Comparison of ENCODE assay signal across 21 cellular contexts in genomic region chr17:82683534-82683933, GRCh38. TPM values are rescaled to one million over a fixed set of nuclear protein-coding genes. Genes with fewer than 3 reads are reported as not detected.
DNase-seq lines count a peak whose midpoint lies in the region; ATAC-seq and TF ChIP-seq lines count a peak whose summit lies in the region.
"Had no signal": no experiment of that assay in that cellular context is flagged by ENCODE, and none has a peak within 500 bp of the region (broad histone marks: within the 10 kb centered on the region; RNA-seq: fewer than 3 reads in every experiment).

No MANE protein-coding gene starts in this region.

- no peaks in the 10 kb centered on the region for H4K20me1 ChIP-seq in hepatocyte (ENCODE audit: insufficient read depth, poor library complexity, severe bottlenecking)
- H4K20me1 ChIP-seq: BLaER1 treated with 17β-estradiol and CSF1 and Interleukin-3, amounts not matched to agents 10 nM and 100 nM had no signal

- TF ChIP-seq CTCF in Calu3 (IDR thresholded peaks at IDR 0.05; ENCODE audit: unreplicated experiment): no peak
- TF ChIP-seq CTCF in body of pancreas (IDR thresholded peaks at IDR 0.05): no peak
- TF ChIP-seq CTCF in hepatocyte (IDR thresholded peaks at IDR 0.05; ENCODE audit: poor library complexity): no peak
- TF ChIP-seq CTCF in stomach (IDR thresholded peaks at IDR 0.05): no peak
- no peak for TF ChIP-seq CTCF in ascending aorta (IDR thresholded peaks at IDR 0.05)

- 95 to 100% methylated on average over 1 of the region's 1 CpG for WGBS in body of pancreas, 2 donors
- WGBS in hepatocyte (ENCODE audit: low lambda C conversion rate, missing lambda C conversion rate): 81% methylated on average over 1 of the region's 1 CpG
- 80 to 97% (median 87%) methylated on average over 1 of the region's 1 CpG for WGBS in stomach, 5 donors

- no peak for TF ChIP-seq POLR2A in body of pancreas (IDR thresholded peaks at IDR 0.05)
- no peak for TF ChIP-seq POLR2A in stomach (IDR thresholded peaks at IDR 0.05)

- H3K9me3 ChIP-seq in body of pancreas: no peaks in the 10 kb centered on the region
- no peaks in the 10 kb centered on the region for H3K9me3 ChIP-seq in hepatocyte (ENCODE audit: low read depth)
- peaks cover 0 to 8% (median 6%) of the 10 kb centered on the region in 4 donors for H3K9me3 ChIP-seq in stomach
- H3K9me3 ChIP-seq in ascending aorta: peaks cover 6 to 9% of the 10 kb centered on the region in 2 donors

- H2AFZ ChIP-seq in hepatocyte: no peak overlapping the region

- peaks cover 30% of the 10 kb centered on the region for H3K4me1 Mint-ChIP-seq in Calu3 (ENCODE audit: low read depth, unreplicated experiment)

- H3K4me2 ChIP-seq in hepatocyte: no peak overlapping the region
- H3K4me2 ChIP-seq: BLaER1 treated with 17β-estradiol and CSF1 and Interleukin-3, amounts not matched to agents 10 nM and 100 nM; SK-N-SH had no signal

- no peak for ATAC-seq in body of pancreas

- DNase-seq in Calu3 (no peak), body of pancreas (no peak), hepatocyte (ENCODE audit: low spot score) (no peak), stomach (no peak), ascending aorta (ENCODE audit: low spot score in 2 of 2) (no peak), MV-4-11 (lab: John Stamatoyannopoulos, UW) (no peak), NCI-H2171 (lab: John Stamatoyannopoulos, UW) (no peak)
- DNase-seq: AML-193; CD4-positive, alpha-beta T cell; DMS53; HCEC 1CT; NCI-H1092; NCI-H1417 treated with DMSO at 0.1 percent for 48 hours; NCI-H1694 treated with DMSO at 0.1 percent for 48 hours; NCI-H2081 treated with DMSO at 0.1 percent for 48 hours; NCI-H524; NCI-H774; SK-N-SH had no signal

- no peak for TF ChIP-seq EP300 in stomach (IDR thresholded peaks at IDR 0.05)

- H3K9me2 ChIP-seq in hepatocyte (replicated peaks; ENCODE audit: insufficient read depth): no peaks in the 10 kb centered on the region
- H3K9me2 ChIP-seq: SK-N-SH had no signal

- H3K27me3 Mint-ChIP-seq in Calu3 (ENCODE audit: unreplicated experiment): no peaks in the 10 kb centered on the region
- H3K27me3 Mint-ChIP-seq: CD4-positive, alpha-beta T cell; IgD-negative memory B cell had no signal

- CTCF ChIA-PET in Calu3 (lab: Charles Lee): no interaction called here

- peaks cover 31% of the 10 kb centered on the region for H3K4me1 ChIP-seq in body of pancreas
- H3K4me1 ChIP-seq in hepatocyte (ENCODE audit: insufficient read depth): peaks cover 6% of the 10 kb centered on the region
- peaks cover 17 to 43% (median 32%) of the 10 kb centered on the region in 4 donors for H3K4me1 ChIP-seq in stomach
- no peaks in the 10 kb centered on the region for H3K4me1 ChIP-seq in ascending aorta

- H3K27ac Mint-ChIP-seq in Calu3 (ENCODE audit: unreplicated experiment): peak overlapping the region; percentile 93
- H3K27ac Mint-ChIP-seq: CD4-positive, alpha-beta T cell; IgD-negative memory B cell had no signal

- H3K27ac ChIP-seq in body of pancreas (peak overlapping the region in 3 of 4 donors; percentile 12 to 75 (median 64)), hepatocyte (peak overlapping the region; percentile 90), stomach (peak overlapping the region; percentile 61 to 89 (median 83)), ascending aorta (no peak overlapping the region)
- H3K27ac ChIP-seq: BLaER1 treated with 17β-estradiol and CSF1 and Interleukin-3, amounts not matched to agents 10 nM and 100 nM had no signal

- peaks cover 5% of the 10 kb centered on the region for H3K9me3 Mint-ChIP-seq in Calu3 (ENCODE audit: low read depth, unreplicated experiment)
- H3K9me3 Mint-ChIP-seq: CD4-positive, alpha-beta T cell had no signal

- BruUV-seq in Calu3 (replicated peaks; lab: Mats Ljungman, UMichigan): TSS peak; percentile 56

- intact Hi-C loops in Calu3 (cut with micrococcal nuclease; ENCODE audit: unreplicated experiment): no loop called here
- intact Hi-C loops in body of pancreas (cut with DNase I): no loop called here
- intact Hi-C loops in stomach (cut with DNase I; ENCODE audit: low total_unique reads): no loop called here
- intact Hi-C loops in ascending aorta (cut with DNase I): no loop called here

- peaks cover 4% of the 10 kb centered on the region for H3K79me2 ChIP-seq in hepatocyte

- H3K36me3 ChIP-seq in body of pancreas (replicated peaks in 1 of 2; ENCODE audit: insufficient read depth in 1 of 2, low read depth in 2 of 2): no peaks in the 10 kb centered on the region
- no peaks in the 10 kb centered on the region for H3K36me3 ChIP-seq in hepatocyte (replicated peaks; ENCODE audit: insufficient read depth, low read depth)
- peaks cover 0 to 4% (median 0%) of the 10 kb centered on the region in 4 donors for H3K36me3 ChIP-seq in stomach
- no peaks in the 10 kb centered on the region for H3K36me3 ChIP-seq in ascending aorta

- peaks cover 30% of the 10 kb centered on the region for H3K36me3 Mint-ChIP-seq in Calu3 (ENCODE audit: insufficient read depth, unreplicated experiment)

- peak overlapping the region; percentile 45 for H3K4me3 Mint-ChIP-seq in Calu3 (ENCODE audit: low read depth, unreplicated experiment)
- H3K4me3 Mint-ChIP-seq: CD4-positive, alpha-beta T cell had no signal

- H3K4me3 ChIP-seq in body of pancreas: no peak overlapping the region
- no peak overlapping the region for H3K4me3 ChIP-seq in hepatocyte
- H3K4me3 ChIP-seq in stomach: no peak overlapping the region
- no peak overlapping the region for H3K4me3 ChIP-seq in ascending aorta
- H3K4me3 ChIP-seq: BLaER1 treated with 17β-estradiol and CSF1 and Interleukin-3, amounts not matched to agents 10 nM and 100 nM had no signal

- no peaks in the 10 kb centered on the region for H3K27me3 ChIP-seq in body of pancreas
- H3K27me3 ChIP-seq in hepatocyte: no peaks in the 10 kb centered on the region
- no peaks in the 10 kb centered on the region for H3K27me3 ChIP-seq in stomach
- H3K27me3 ChIP-seq in ascending aorta: no peaks in the 10 kb centered on the region
- H3K27me3 ChIP-seq: BLaER1 treated with 17β-estradiol and CSF1 and Interleukin-3, amounts not matched to agents 10 nM and 100 nM had no signal

RNA-seq across cellular contexts. Expression of gene RAB40B, which starts 15.0 kb away (rescaled TPM):
- total RNA-seq in Calu3 (2022): 20.5 and 21.9 TPM in 2 replicates
- total RNA-seq in body of pancreas: 10 to 100 TPM; 18.2 to 39.9 TPM
- total RNA-seq in hepatocyte: 20.0 and 22.2 TPM in 2 replicates
- 22.2 and 27.8 TPM in 2 replicates for polyA plus RNA-seq in hepatocyte
- 100 to 1,000 TPM in 2 of 5 donors, 10 to 100 TPM in 2, 1 to 10 TPM in 1; 7.6 to 133 (median 36.4) TPM for total RNA-seq in stomach
- polyA plus RNA-seq in stomach: 10 to 100 TPM; 13.5 to 25.7 (median 17.7) TPM
- 9.4 TPM for total RNA-seq in ascending aorta

RNA-seq across cellular contexts. Expression of gene FN3KRP, which starts 33.0 kb away (rescaled TPM):
- total RNA-seq in Calu3 (2022): 44.2 and 49.9 TPM in 2 replicates
- 1 to 10 TPM; 7.6 to 8.0 TPM for total RNA-seq in body of pancreas
- total RNA-seq in hepatocyte: 17.0 and 18.7 TPM in 2 replicates
- polyA plus RNA-seq in hepatocyte: 24.0 and 27.4 TPM in 2 replicates
- 10 to 100 TPM in 4 of 5 donors, 1 to 10 TPM in 1; 1.2 to 50.7 (median 17.5) TPM for total RNA-seq in stomach
- polyA plus RNA-seq in stomach: 10 to 100 TPM; 20.0 to 28.2 (median 26.9) TPM
- total RNA-seq in ascending aorta: 21.0 TPM

RNA-seq across cellular contexts. Expression of gene WDR45B, which starts 35.3 kb away (rescaled TPM):
- total RNA-seq in Calu3 (2022) (106 and 108 TPM in 2 replicates), body of pancreas (10 to 100 TPM; 45.5 to 49.3 TPM), hepatocyte (95.4 and 112 TPM in 2 replicates), stomach (100 to 1,000 TPM in 2 of 5 donors, 10 to 100 TPM in 3; 75.3 to 108 (median 92.9) TPM), ascending aorta (53.7 TPM)
- polyA plus RNA-seq in hepatocyte (74.2 and 82.6 TPM in 2 replicates), stomach (10 to 100 TPM; 62.8 to 70.7 (median 62.9) TPM)

RNA-seq across cellular contexts. Expression of gene FN3K, which starts 51.9 kb away (rescaled TPM):
- total RNA-seq in Calu3 (2022) (13.4 and 15.5 TPM in 2 replicates), body of pancreas (10 to 100 TPM; 15.2 to 29.1 TPM), hepatocyte (4.0 and 17.3 TPM in 2 replicates), stomach (10 to 100 TPM; 13.6 to 59.5 (median 16.5) TPM), ascending aorta (10.5 TPM)
- polyA plus RNA-seq in hepatocyte (12.8 and 13.7 TPM in 2 replicates), stomach (10 to 100 TPM; 13.0 to 18.5 (median 16.4) TPM)
- total RNA-seq: Daoy had no signal
- polyA plus RNA-seq: IgD-negative memory B cell had no signal

Comparison
In these comparisons a context has a peak if more than half of its experiments do, and no peak if none do; other contexts are left out.
1. H3K27ac ChIP-seq: peak in body of pancreas (3 of 4), hepatocyte (single experiment) and stomach (5 of 5); none in ascending aorta (0 of 2).